In the genomic region with DNA sequence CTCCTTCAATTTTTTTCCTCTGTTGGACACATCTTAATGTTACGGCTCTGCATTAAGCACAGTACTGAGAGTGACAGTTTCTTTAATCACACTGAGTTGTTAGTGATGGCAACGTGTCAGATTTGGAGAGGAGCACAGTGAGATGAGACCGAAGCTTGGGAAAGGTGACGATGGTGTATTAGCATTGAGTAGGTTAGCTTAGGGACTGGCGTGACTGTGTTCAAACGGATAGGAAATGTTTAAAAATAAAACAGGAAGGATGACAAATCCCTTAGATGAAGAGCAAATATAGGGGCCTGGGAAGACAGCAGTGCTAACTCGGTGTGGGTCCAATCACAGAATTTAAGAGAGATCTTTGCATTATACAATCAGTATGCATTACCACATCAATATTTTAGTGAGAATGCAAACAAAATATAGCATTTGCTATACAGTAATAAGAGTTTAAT, we compare ENCODE assay signal across 23 cellular contexts.
A peak's percentile ranks its signal among the peaks of the same experiment; 100 is the strongest.
DNase-seq lines count a peak whose midpoint lies in the region; ATAC-seq, FAIRE-seq and TF ChIP-seq lines count a peak whose summit lies in the region.
"Had no signal": no experiment of that assay in that cellular context is flagged by ENCODE, and none has a peak within 500 bp of the region (broad histone marks: within the 10 kb centered on the region; RNA-seq: fewer than 3 reads in every experiment).

No MANE protein-coding gene starts in this region.

- H3K79me1 ChIP-seq in H1 (ENCODE audit: low read depth, low read length): no peaks in the 10 kb centered on the region

- peak overlapping the region; percentile 43; the same call in 1 of the 2 replicates for H2BK12ac ChIP-seq in H1 (ENCODE audit: low read depth, low read length)

- H3K9ac ChIP-seq in H1 (replicated peaks in 1 of 4; ENCODE audit: extremely low read depth in 1 of 4, low read depth in 3 of 4, low read length in 3 of 4) (no peak overlapping the region), neural progenitor cell (no peak overlapping the region)
- H3K9ac ChIP-seq: BLaER1, KMS-11 had no signal

- H3K27ac ChIP-seq in H1 (ENCODE audit: low read depth, low read length) (no peak overlapping the region), neural progenitor cell (no peak overlapping the region)
- H3K27ac ChIP-seq: BLaER1, KMS-11 had no signal

- H4K20me1 ChIP-seq in H1 (replicated peaks in 1 of 2; ENCODE audit: control insufficient read depth in 1 of 2, insufficient read depth in 2 of 2, low read length in 2 of 2) (peaks cover 0 to 1% of the 10 kb centered on the region in 2 experiments), neural progenitor cell (ENCODE audit: low read depth) (no peaks in the 10 kb centered on the region)
- H4K20me1 ChIP-seq: BLaER1 had no signal

- H3F3A ChIP-seq in neural progenitor cell (ENCODE audit: low read depth): no peaks in the 10 kb centered on the region

- no peak for TF ChIP-seq EP300 in H1 (IDR thresholded peaks at IDR 0.05; ENCODE audit: borderline replicate concordance in 1 of 2, low read depth in 2 of 2, low read length in 2 of 2)

- no peaks in the 10 kb centered on the region for H3K27me3 Mint-ChIP-seq in neural progenitor cell (ENCODE audit: insufficient read depth, low read depth)
- H3K27me3 Mint-ChIP-seq: CD4-positive, alpha-beta T cell; IgD-negative memory B cell had no signal

- no peaks in the 10 kb centered on the region for H3K23me2 ChIP-seq in H1 (ENCODE audit: low read depth, low read length)

- H3K9me3 Mint-ChIP-seq in neural progenitor cell: no peaks in the 10 kb centered on the region

- H3K56ac ChIP-seq in H1 (replicated peaks; ENCODE audit: insufficient read length, low read depth, low read length): no peak overlapping the region

- H3K23ac ChIP-seq in H1 (ENCODE audit: insufficient read length): no peak overlapping the region

- CTCF ChIA-PET in H1 (lab: Charles Lee; ENCODE audit: partially characterized antibody): interaction anchor here (1.6 kb wide), 1 partner anchor 29 kb away, joined by 5 read pairs; no protein-coding TSS in a partner anchor

- TF ChIP-seq RAD21 in H1 (IDR thresholded peaks at IDR 0.05 in 1 of 2, conservative IDR thresholded peaks at IDR 0.05 in 1 of 2; ENCODE audit: low read depth in 2 of 2, low read length in 2 of 2): no peak

- H3K4ac ChIP-seq in H1 (replicated peaks; ENCODE audit: insufficient read length, low read depth, low read length): no peak overlapping the region

- H3K9me3 ChIP-seq in H1 (ENCODE audit: insufficient read depth in 2 of 2, low read depth in 1 of 2, low read length in 1 of 2) (no peaks in the 10 kb centered on the region), neural progenitor cell (ENCODE audit: low read depth) (no peaks in the 10 kb centered on the region)
- H3K9me3 ChIP-seq: BLaER1, HAP-1 had no signal

- no peak overlapping the region for H4K91ac ChIP-seq in H1 (replicated peaks; ENCODE audit: insufficient read length, low read length)

- H3K36me3 ChIP-seq in H1 (ENCODE audit: control insufficient read depth in 2 of 4, insufficient read depth in 4 of 4, low read length in 3 of 4) (no peaks in the 10 kb centered on the region), neural progenitor cell (no peaks in the 10 kb centered on the region)
- H3K36me3 ChIP-seq: BLaER1, HAP-1 had no signal

- 85% methylated on average over 7 of the region's 7 CpGs; no CpG with 5 or more reads in 1 of the 2 experiments for WGBS in H1 (ENCODE audit: extremely low coverage in 1 of 2, insufficient coverage in 1 of 2, insufficient read length in 1 of 2, insufficient replicate concordance in 2 of 2, low coverage in 1 of 2, low lambda C conversion rate in 2 of 2, missing lambda C conversion rate in 1 of 2), 2 experiments

- no peak overlapping the region for H2BK20ac ChIP-seq in H1 (ENCODE audit: low read length)

- H4K5ac ChIP-seq in H1 (ENCODE audit: insufficient read length, low read depth, low read length): no peak overlapping the region

- no peak for TF ChIP-seq POLR2A in H1 (IDR thresholded peaks at IDR 0.05; ENCODE audit: control extremely low read depth in 1 of 2, low read depth in 2 of 2, low read length in 2 of 2)

- H2BK15ac ChIP-seq in H1 (ENCODE audit: low read length): no peak overlapping the region

- H3K4me3 ChIP-seq in H1 (ENCODE audit: extremely low read depth in 1 of 4, insufficient read depth in 2 of 4, low read depth in 3 of 4, low read length in 4 of 4): no peak overlapping the region
- H3K4me3 ChIP-seq in neural progenitor cell: no peak overlapping the region
- H3K4me3 ChIP-seq: BLaER1, GM12878, GM23338, HAP-1 had no signal

- H3K4me2 ChIP-seq in H1 (ENCODE audit: insufficient read depth in 1 of 2, low read depth in 2 of 2, low read length in 2 of 2) (no peak overlapping the region), neural progenitor cell (no peak overlapping the region)
- H3K4me2 ChIP-seq: BLaER1, GM23338, KMS-11 had no signal

- DNase-seq in Right ventricle myocardium superior (no peak), cardiac septum (ENCODE audit: low spot score) (no peak), HT1080 (ENCODE audit: low read depth) (peak; percentile 54), H1 (ENCODE audit: low read depth in 1 of 2, low spot score in 2 of 2) (no peak), neural progenitor cell (ENCODE audit: low spot score) (no peak), NCI-H2029 (lab: John Stamatoyannopoulos, UW) (no peak)
- no peak for DNase-seq in activated naive CD4-positive, alpha-beta T cell (lab: John Stamatoyannopoulos, UW)
- DNase-seq: CD4-positive, alpha-beta T cell; DMS53; EL; GDM1; NCI-H1048; NCI-H1694; NCI-H2081; NCI-H345 had no signal

- peaks cover 7% of the 10 kb centered on the region for H3K4me1 Mint-ChIP-seq in neural progenitor cell

- no peak overlapping the region for H2BK5ac ChIP-seq in H1 (ENCODE audit: low read depth, low read length)

- no peaks in the 10 kb centered on the region for H3K79me2 ChIP-seq in H1 (ENCODE audit: control insufficient read depth in 1 of 2, insufficient read depth in 2 of 2, low read length in 2 of 2)
- H3K79me2 ChIP-seq in neural progenitor cell (ENCODE audit: low read depth): no peaks in the 10 kb centered on the region

- H4K8ac ChIP-seq in H1 (ENCODE audit: extremely low read depth, insufficient read depth, low read length): no peak overlapping the region

- H2AK5ac ChIP-seq in H1 (ENCODE audit: low read depth, low read length): no peak overlapping the region

- H2AFZ ChIP-seq in H1 (ENCODE audit: low read length) (no peak overlapping the region), neural progenitor cell (replicated peaks) (no peak overlapping the region)
- H2AFZ ChIP-seq: GM23338 had no signal

- POLR2A ChIA-PET in H1 (lab: Charles Lee; ENCODE audit: partially characterized antibody): interaction anchor here (0.6 kb wide), 1 partner anchor 12 kb away, joined by 3 read pairs; no protein-coding TSS in a partner anchor

- H3K27me3 ChIP-seq in H1 (replicated peaks in 1 of 4; ENCODE audit: control insufficient read depth in 3 of 4, extremely low read depth in 1 of 4, insufficient read depth in 3 of 4, low read length in 3 of 4): peaks cover 0 to 9% (median 1%) of the 10 kb centered on the region in 4 experiments; a peak in 4 of 7 replicates
- H3K27me3 ChIP-seq in neural progenitor cell: no peaks in the 10 kb centered on the region
- H3K27me3 ChIP-seq: BLaER1 had no signal

- peak overlapping the region; percentile 9 for H3K27ac Mint-ChIP-seq in neural progenitor cell
- H3K27ac Mint-ChIP-seq: CD4-positive, alpha-beta T cell; GM23338; IgD-negative memory B cell had no signal

- no peak for TF ChIP-seq CTCF in H1 (IDR thresholded peaks at IDR 0.05; ENCODE audit: control extremely low read depth in 1 of 3, insufficient read depth in 1 of 3, low read depth in 1 of 3, low read length in 3 of 3)
- no peak for TF ChIP-seq CTCF in neural progenitor cell (IDR thresholded peaks at IDR 0.05)

- intact Hi-C loops in Right ventricle myocardium superior (cut with DNase I) (no loop called here), cardiac septum (cut with DNase I) (no loop called here)

- H3K18ac ChIP-seq in H1 (ENCODE audit: extremely low read depth, low read length): no peak overlapping the region

- ATAC-seq in Right ventricle myocardium superior (ENCODE audit: poor library complexity) (peak; percentile 27), HG03565 (IDR thresholded peaks at IDR 0.05; ENCODE audit: unreplicated experiment) (no peak)
- ATAC-seq: GM12878 had no signal

- no peak overlapping the region for H2BK120ac ChIP-seq in H1 (replicated peaks; ENCODE audit: low read depth, low read length)

- no peaks in the 10 kb centered on the region for H3K36me3 Mint-ChIP-seq in neural progenitor cell

- no peak overlapping the region for H3K14ac ChIP-seq in H1 (ENCODE audit: insufficient read length)

- H3K4me1 ChIP-seq in H1 (replicated peaks in 1 of 4; ENCODE audit: control insufficient read depth in 3 of 4, insufficient read depth in 4 of 4, low read length in 3 of 4) (peaks cover 0 to 4% (median 2%) of the 10 kb centered on the region in 4 experiments; a peak in 2 of 7 replicates), neural progenitor cell (peaks cover 9% of the 10 kb centered on the region)
- H3K4me1 ChIP-seq: BLaER1 had no signal

- no peak for FAIRE-seq in H1 (lab: Jason Lieb, UNC)
- FAIRE-seq: D721Med, GM12878 had no signal

- H3K4me3 Mint-ChIP-seq in neural progenitor cell: no peak overlapping the region
- H3K4me3 Mint-ChIP-seq: CD4-positive, alpha-beta T cell; GM23338; IgD-negative memory B cell had no signal

TF ChIP-seq in H1, 55 proteins besides CTCF, POLR2A, EP300 and RAD21:
- TF ChIP-seq GTF2F1 (IDR thresholded peaks at IDR 0.05; ENCODE audit: borderline replicate concordance, low read depth, low read length) (no peak), MAFK (IDR thresholded peaks at IDR 0.05; ENCODE audit: low read depth, low read length) (no peak), POLR2AphosphoS5 (IDR thresholded peaks at IDR 0.05; ENCODE audit: low read depth, low read length) (no peak), SUZ12 (IDR thresholded peaks at IDR 0.05; ENCODE audit: low read length) (no peak)
TF ChIP-seq in H1: peak in this region for 0.
